Comparison of ENCODE assay signal across 1 cellular context in the genomic region with DNA sequence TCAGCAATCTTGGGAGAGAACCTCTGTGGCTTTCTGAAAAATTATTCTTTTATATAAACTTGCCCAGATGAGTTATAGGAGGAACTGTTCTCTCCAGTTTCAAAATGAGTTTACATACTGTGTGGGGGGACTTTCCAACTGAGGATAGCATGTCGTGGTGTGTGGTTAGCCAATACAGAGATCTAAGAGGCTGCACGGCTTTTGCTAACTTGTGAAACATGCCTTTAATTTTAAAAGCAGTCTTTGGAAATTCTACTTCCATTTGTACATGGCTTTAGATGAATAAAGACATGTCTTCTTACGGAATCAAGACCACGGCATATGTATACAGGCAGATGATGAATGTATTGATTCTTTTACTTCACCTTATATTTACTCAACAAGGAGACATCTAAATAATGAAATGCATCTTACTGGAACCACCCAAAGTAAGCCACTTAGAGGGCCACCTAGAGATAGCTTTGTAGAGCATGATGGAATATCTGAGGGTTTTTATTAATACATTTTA.
TF ChIP-seq lines count a peak whose summit lies in the region.

No MANE protein-coding gene starts in this region.

TF ChIP-seq in K562, 482 proteins besides CTCF, POLR2A, EP300 and RAD21 (continued from another document):
- TF ChIP-seq, protein P1, sequence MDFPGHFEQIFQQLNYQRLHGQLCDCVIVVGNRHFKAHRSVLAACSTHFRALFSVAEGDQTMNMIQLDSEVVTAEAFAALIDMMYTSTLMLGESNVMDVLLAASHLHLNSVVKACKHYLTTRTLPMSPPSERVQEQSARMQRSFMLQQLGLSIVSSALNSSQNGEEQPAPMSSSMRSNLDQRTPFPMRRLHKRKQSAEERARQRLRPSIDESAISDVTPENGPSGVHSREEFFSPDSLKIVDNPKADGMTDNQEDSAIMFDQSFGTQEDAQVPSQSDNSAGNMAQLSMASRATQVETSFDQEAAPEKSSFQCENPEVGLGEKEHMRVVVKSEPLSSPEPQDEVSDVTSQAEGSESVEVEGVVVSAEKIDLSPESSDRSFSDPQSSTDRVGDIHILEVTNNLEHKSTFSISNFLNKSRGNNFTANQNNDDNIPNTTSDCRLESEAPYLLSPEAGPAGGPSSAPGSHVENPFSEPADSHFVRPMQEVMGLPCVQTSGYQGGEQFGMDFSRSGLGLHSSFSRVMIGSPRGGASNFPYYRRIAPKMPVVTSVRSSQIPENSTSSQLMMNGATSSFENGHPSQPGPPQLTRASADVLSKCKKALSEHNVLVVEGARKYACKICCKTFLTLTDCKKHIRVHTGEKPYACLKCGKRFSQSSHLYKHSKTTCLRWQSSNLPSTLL (IDR thresholded peaks at IDR 0.05) = no peak
- TF ChIP-seq RBM39 (optimal IDR thresholded peaks at IDR 0.05; ENCODE audit: low read depth, low read length) (no peak), TAF9B (IDR thresholded peaks at IDR 0.05; ENCODE audit: partially characterized antibody) (no peak), PRPF4 (IDR thresholded peaks at IDR 0.05; ENCODE audit: insufficient read depth, low read depth, low read length, poor library complexity, severe bottlenecking) (no peak)
- TF ChIP-seq, protein P2, sequence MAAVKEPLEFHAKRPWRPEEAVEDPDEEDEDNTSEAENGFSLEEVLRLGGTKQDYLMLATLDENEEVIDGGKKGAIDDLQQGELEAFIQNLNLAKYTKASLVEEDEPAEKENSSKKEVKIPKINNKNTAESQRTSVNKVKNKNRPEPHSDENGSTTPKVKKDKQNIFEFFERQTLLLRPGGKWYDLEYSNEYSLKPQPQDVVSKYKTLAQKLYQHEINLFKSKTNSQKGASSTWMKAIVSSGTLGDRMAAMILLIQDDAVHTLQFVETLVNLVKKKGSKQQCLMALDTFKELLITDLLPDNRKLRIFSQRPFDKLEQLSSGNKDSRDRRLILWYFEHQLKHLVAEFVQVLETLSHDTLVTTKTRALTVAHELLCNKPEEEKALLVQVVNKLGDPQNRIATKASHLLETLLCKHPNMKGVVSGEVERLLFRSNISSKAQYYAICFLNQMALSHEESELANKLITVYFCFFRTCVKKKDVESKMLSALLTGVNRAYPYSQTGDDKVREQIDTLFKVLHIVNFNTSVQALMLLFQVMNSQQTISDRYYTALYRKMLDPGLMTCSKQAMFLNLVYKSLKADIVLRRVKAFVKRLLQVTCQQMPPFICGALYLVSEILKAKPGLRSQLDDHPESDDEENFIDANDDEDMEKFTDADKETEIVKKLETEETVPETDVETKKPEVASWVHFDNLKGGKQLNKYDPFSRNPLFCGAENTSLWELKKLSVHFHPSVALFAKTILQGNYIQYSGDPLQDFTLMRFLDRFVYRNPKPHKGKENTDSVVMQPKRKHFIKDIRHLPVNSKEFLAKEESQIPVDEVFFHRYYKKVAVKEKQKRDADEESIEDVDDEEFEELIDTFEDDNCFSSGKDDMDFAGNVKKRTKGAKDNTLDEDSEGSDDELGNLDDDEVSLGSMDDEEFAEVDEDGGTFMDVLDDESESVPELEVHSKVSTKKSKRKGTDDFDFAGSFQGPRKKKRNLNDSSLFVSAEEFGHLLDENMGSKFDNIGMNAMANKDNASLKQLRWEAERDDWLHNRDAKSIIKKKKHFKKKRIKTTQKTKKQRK (IDR thresholded peaks at IDR 0.05; ENCODE audit: borderline replicate concordance, low read depth, low read length) = no peak
